15 cellular contexts compared by ENCODE assay signal in genomic region chr17:79537061-79537460, GRCh38.
DNase-seq lines count a peak whose midpoint lies in the region; ATAC-seq and TF ChIP-seq lines count a peak whose summit lies in the region.
"Had no signal": no experiment of that assay in that cellular context is flagged by ENCODE, and none has a peak within 500 bp of the region (broad histone marks: within the 10 kb centered on the region; RNA-seq: fewer than 3 reads in every experiment).

No MANE protein-coding gene starts in this region.

- H3K36me3 ChIP-seq in BLaER1 = no peaks in the 10 kb centered on the region
- H3K36me3 ChIP-seq in lower lobe of right lung = no peaks in the 10 kb centered on the region

- H3K9me3 ChIP-seq in BLaER1 = no peaks in the 10 kb centered on the region
- H3K9me3 ChIP-seq in lower lobe of right lung = no peaks in the 10 kb centered on the region

- ATAC-seq in lower lobe of right lung (no peak), HG02852 (IDR thresholded peaks at IDR 0.05; ENCODE audit: unreplicated experiment) (no peak), SK-N-SH treated with all-trans-retinoic acid at 6 μM for 48 hours (no peak)
- no peak for ATAC-seq in stimulated activated effector memory CD8-positive, alpha-beta T cell treated with anti-CD3 and anti-CD28 coated beads, Interleukin-12 subunit alpha, Interleukin-12 subunit beta, amount 100 ng/mL, for 72 hours
- no peak for ATAC-seq in stimulated activated naive B cell treated with anti-CD40 and anti-IgM and Interleukin-4, amounts not matched to agents 10 μg/mL and 1 μg/mL and 100 μg/mL, for 72 hours (replicated peaks)
- ATAC-seq: HCT116 had no signal

- no peak overlapping the region for H3K4me3 Mint-ChIP-seq in brain
- H3K4me3 Mint-ChIP-seq in stimulated activated effector memory CD8-positive, alpha-beta T cell treated with anti-CD3 and anti-CD28 coated beads, Interleukin-12 subunit alpha, Interleukin-12 subunit beta, amount 100 ng/mL, for 72 hours = no peak overlapping the region
- no peak overlapping the region for H3K4me3 Mint-ChIP-seq in stimulated activated naive B cell treated with anti-CD40 and anti-IgM and Interleukin-4, amounts not matched to agents 10 μg/mL and 1 μg/mL and 100 μg/mL, for 72 hours
- H3K4me3 Mint-ChIP-seq: B cell; CD4-positive, alpha-beta memory T cell; IgD-negative memory B cell had no signal

- H3K9me3 Mint-ChIP-seq in brain = peaks cover 0 to 2% (median 0%) of the 10 kb centered on the region in 5 experiments
- H3K9me3 Mint-ChIP-seq in stimulated activated effector memory CD8-positive, alpha-beta T cell treated with anti-CD3 and anti-CD28 coated beads, Interleukin-12 subunit alpha, Interleukin-12 subunit beta, amount 100 ng/mL, for 72 hours = no peaks in the 10 kb centered on the region
- H3K9me3 Mint-ChIP-seq in stimulated activated naive B cell treated with anti-CD40 and anti-IgM and Interleukin-4, amounts not matched to agents 10 μg/mL and 1 μg/mL and 100 μg/mL, for 72 hours = no peaks in the 10 kb centered on the region
- H3K9me3 Mint-ChIP-seq: CD4-positive, alpha-beta memory T cell; IgD-negative memory B cell had no signal

- DNase-seq in lower lobe of right lung = peak; percentile 13
- no peak for DNase-seq in stimulated activated effector memory CD8-positive, alpha-beta T cell treated with anti-CD3 and anti-CD28 coated beads, Interleukin-12 subunit alpha, Interleukin-12 subunit beta, amount 100 ng/mL, for 72 hours (ENCODE audit: low spot score in 2 of 2)
- DNase-seq in stimulated activated naive B cell treated with anti-CD40 and anti-IgM and Interleukin-4, amounts not matched to agents 10 μg/mL and 1 μg/mL and 100 μg/mL, for 72 hours = no peak
- DNase-seq: CD4-positive, alpha-beta memory T cell; DND-41; GF-D8; GM23248 had no signal

- H3K4me3 ChIP-seq in BLaER1 (no peak overlapping the region), lower lobe of right lung (no peak overlapping the region)
- H3K4me3 ChIP-seq: GM23248 had no signal

- H3K27ac ChIP-seq in BLaER1 = no peak overlapping the region
- no peak overlapping the region for H3K27ac ChIP-seq in lower lobe of right lung
- H3K27ac ChIP-seq: C4-2B, GM23248 had no signal

- no peaks in the 10 kb centered on the region for H3K36me3 Mint-ChIP-seq in brain
- H3K36me3 Mint-ChIP-seq in stimulated activated effector memory CD8-positive, alpha-beta T cell treated with anti-CD3 and anti-CD28 coated beads, Interleukin-12 subunit alpha, Interleukin-12 subunit beta, amount 100 ng/mL, for 72 hours = no peaks in the 10 kb centered on the region
- no peaks in the 10 kb centered on the region for H3K36me3 Mint-ChIP-seq in stimulated activated naive B cell treated with anti-CD40 and anti-IgM and Interleukin-4, amounts not matched to agents 10 μg/mL and 1 μg/mL and 100 μg/mL, for 72 hours
- H3K36me3 Mint-ChIP-seq: CD4-positive, alpha-beta memory T cell; IgD-negative memory B cell had no signal

- H3K4me1 Mint-ChIP-seq in brain = peaks cover 39% of the 10 kb centered on the region
- no peaks in the 10 kb centered on the region for H3K4me1 Mint-ChIP-seq in stimulated activated effector memory CD8-positive, alpha-beta T cell treated with anti-CD3 and anti-CD28 coated beads, Interleukin-12 subunit alpha, Interleukin-12 subunit beta, amount 100 ng/mL, for 72 hours
- no peaks in the 10 kb centered on the region for H3K4me1 Mint-ChIP-seq in stimulated activated naive B cell treated with anti-CD40 and anti-IgM and Interleukin-4, amounts not matched to agents 10 μg/mL and 1 μg/mL and 100 μg/mL, for 72 hours
- H3K4me1 Mint-ChIP-seq: B cell; CD4-positive, alpha-beta memory T cell had no signal

- H3K4me1 ChIP-seq in BLaER1 (peaks cover 52% of the 10 kb centered on the region), lower lobe of right lung (no peaks in the 10 kb centered on the region)

- peak overlapping the region in 3 of 5 experiments; percentile 56 to 70 (median 67) for H3K27ac Mint-ChIP-seq in brain
- H3K27ac Mint-ChIP-seq in stimulated activated effector memory CD8-positive, alpha-beta T cell treated with anti-CD3 and anti-CD28 coated beads, Interleukin-12 subunit alpha, Interleukin-12 subunit beta, amount 100 ng/mL, for 72 hours = peak overlapping the region; percentile 13
- H3K27ac Mint-ChIP-seq in stimulated activated naive B cell treated with anti-CD40 and anti-IgM and Interleukin-4, amounts not matched to agents 10 μg/mL and 1 μg/mL and 100 μg/mL, for 72 hours = no peak overlapping the region
- H3K27ac Mint-ChIP-seq: B cell; CD4-positive, alpha-beta memory T cell; IgD-negative memory B cell had no signal

- H3K9ac ChIP-seq in BLaER1 = no peak overlapping the region
- H3K9ac ChIP-seq: GM23248 had no signal

- intact Hi-C loops in lower lobe of right lung (cut with DNase I) = no loop called here

- TF ChIP-seq CTCF in brain (conservative IDR thresholded peaks at IDR 0.05) (no peak), lower lobe of right lung (IDR thresholded peaks at IDR 0.05) (no peak)

- H4K20me1 ChIP-seq in BLaER1 = no peaks in the 10 kb centered on the region

- peaks cover 13% of the 10 kb centered on the region for H3K27me3 Mint-ChIP-seq in brain
- H3K27me3 Mint-ChIP-seq in stimulated activated naive B cell treated with anti-CD40 and anti-IgM and Interleukin-4, amounts not matched to agents 10 μg/mL and 1 μg/mL and 100 μg/mL, for 72 hours = peaks cover 12 to 21% of the 10 kb centered on the region in 2 donors
- H3K27me3 Mint-ChIP-seq: B cell had no signal

- peak overlapping the region; percentile 85; the same call in 1 of the 2 replicates for H3K4me2 ChIP-seq in BLaER1

- H3K27me3 ChIP-seq in BLaER1 = no peaks in the 10 kb centered on the region
- peaks cover 9% of the 10 kb centered on the region for H3K27me3 ChIP-seq in lower lobe of right lung (ENCODE audit: low read depth)

TF ChIP-seq in SK-N-SH treated with all-trans-retinoic acid at 6 μM for 48 hours, 23 proteins besides CTCF, POLR2A, EP300 and RAD21:
- TF ChIP-seq, protein P1, sequence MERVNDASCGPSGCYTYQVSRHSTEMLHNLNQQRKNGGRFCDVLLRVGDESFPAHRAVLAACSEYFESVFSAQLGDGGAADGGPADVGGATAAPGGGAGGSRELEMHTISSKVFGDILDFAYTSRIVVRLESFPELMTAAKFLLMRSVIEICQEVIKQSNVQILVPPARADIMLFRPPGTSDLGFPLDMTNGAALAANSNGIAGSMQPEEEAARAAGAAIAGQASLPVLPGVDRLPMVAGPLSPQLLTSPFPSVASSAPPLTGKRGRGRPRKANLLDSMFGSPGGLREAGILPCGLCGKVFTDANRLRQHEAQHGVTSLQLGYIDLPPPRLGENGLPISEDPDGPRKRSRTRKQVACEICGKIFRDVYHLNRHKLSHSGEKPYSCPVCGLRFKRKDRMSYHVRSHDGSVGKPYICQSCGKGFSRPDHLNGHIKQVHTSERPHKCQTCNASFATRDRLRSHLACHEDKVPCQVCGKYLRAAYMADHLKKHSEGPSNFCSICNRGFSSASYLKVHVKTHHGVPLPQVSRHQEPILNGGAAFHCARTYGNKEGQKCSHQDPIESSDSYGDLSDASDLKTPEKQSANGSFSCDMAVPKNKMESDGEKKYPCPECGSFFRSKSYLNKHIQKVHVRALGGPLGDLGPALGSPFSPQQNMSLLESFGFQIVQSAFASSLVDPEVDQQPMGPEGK (CRISPR knock-in tag; IDR thresholded peaks at IDR 0.05; ENCODE audit: borderline replicate concordance) = no peak
- TF ChIP-seq BACH2 (CRISPR knock-in tag; IDR thresholded peaks at IDR 0.05; ENCODE audit: borderline replicate concordance) (no peak), ZFP3 (CRISPR knock-in tag; IDR thresholded peaks at IDR 0.05) (no peak), ZC3H10 (CRISPR knock-in tag; IDR thresholded peaks at IDR 0.05) (no peak), SNAI2 (CRISPR knock-in tag; IDR thresholded peaks at IDR 0.05) (no peak)
- TF ChIP-seq, protein P2, sequence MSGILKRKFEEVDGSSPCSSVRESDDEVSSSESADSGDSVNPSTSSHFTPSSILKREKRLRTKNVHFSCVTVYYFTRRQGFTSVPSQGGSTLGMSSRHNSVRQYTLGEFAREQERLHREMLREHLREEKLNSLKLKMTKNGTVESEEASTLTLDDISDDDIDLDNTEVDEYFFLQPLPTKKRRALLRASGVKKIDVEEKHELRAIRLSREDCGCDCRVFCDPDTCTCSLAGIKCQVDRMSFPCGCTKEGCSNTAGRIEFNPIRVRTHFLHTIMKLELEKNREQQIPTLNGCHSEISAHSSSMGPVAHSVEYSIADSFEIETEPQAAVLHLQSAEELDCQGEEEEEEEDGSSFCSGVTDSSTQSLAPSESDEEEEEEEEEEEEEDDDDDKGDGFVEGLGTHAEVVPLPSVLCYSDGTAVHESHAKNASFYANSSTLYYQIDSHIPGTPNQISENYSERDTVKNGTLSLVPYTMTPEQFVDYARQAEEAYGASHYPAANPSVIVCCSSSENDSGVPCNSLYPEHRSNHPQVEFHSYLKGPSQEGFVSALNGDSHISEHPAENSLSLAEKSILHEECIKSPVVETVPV (CRISPR knock-in tag; IDR thresholded peaks at IDR 0.05) = no peak
- TF ChIP-seq, protein P3, sequence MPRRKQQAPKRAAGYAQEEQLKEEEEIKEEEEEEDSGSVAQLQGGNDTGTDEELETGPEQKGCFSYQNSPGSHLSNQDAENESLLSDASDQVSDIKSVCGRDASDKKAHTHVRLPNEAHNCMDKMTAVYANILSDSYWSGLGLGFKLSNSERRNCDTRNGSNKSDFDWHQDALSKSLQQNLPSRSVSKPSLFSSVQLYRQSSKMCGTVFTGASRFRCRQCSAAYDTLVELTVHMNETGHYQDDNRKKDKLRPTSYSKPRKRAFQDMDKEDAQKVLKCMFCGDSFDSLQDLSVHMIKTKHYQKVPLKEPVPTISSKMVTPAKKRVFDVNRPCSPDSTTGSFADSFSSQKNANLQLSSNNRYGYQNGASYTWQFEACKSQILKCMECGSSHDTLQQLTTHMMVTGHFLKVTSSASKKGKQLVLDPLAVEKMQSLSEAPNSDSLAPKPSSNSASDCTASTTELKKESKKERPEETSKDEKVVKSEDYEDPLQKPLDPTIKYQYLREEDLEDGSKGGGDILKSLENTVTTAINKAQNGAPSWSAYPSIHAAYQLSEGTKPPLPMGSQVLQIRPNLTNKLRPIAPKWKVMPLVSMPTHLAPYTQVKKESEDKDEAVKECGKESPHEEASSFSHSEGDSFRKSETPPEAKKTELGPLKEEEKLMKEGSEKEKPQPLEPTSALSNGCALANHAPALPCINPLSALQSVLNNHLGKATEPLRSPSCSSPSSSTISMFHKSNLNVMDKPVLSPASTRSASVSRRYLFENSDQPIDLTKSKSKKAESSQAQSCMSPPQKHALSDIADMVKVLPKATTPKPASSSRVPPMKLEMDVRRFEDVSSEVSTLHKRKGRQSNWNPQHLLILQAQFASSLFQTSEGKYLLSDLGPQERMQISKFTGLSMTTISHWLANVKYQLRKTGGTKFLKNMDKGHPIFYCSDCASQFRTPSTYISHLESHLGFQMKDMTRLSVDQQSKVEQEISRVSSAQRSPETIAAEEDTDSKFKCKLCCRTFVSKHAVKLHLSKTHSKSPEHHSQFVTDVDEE (CRISPR knock-in tag; IDR thresholded peaks at IDR 0.05) = no peak
